ENCODE assay signal across 1 cellular context in genomic region chr19:2415281-2415972, GRCh38.
TF ChIP-seq lines count a peak whose summit lies in the region.

No MANE protein-coding gene starts in this region.

TF ChIP-seq in K562, 482 proteins besides CTCF, POLR2A, EP300 and RAD21:
- TF ChIP-seq ZNF282 (CRISPR knock-in tag; IDR thresholded peaks at IDR 0.05) (no peak), ZNF165 (CRISPR knock-in tag; IDR thresholded peaks at IDR 0.05; ENCODE audit: borderline replicate concordance) (no peak), ZNF134 (CRISPR knock-in tag; conservative IDR thresholded peaks at IDR 0.05) (no peak), ZNF830 (CRISPR knock-in tag; IDR thresholded peaks at IDR 0.05) (no peak), POLR2AphosphoS2 (IDR thresholded peaks at IDR 0.05; ENCODE audit: low read length) (peak; percentile 69; the same call in 1 of the 2 replicates), CBFA2T2 (conservative IDR thresholded peaks at IDR 0.05) (no peak), ZNF778 (CRISPR knock-in tag; IDR thresholded peaks at IDR 0.05) (no peak), ZNF444 (CRISPR knock-in tag; IDR thresholded peaks at IDR 0.05) (no peak), USF2 (CRISPR knock-in tag; IDR thresholded peaks at IDR 0.05) (no peak), MNT (conservative IDR thresholded peaks at IDR 0.05) (no peak), ADNP (tag; IDR thresholded peaks at IDR 0.05) (no peak), SMARCA5 (IDR thresholded peaks at IDR 0.05) (0 out of 2 replicates have a peak, but pooled peaks have one; percentile 40), ZNF41 (CRISPR knock-in tag; conservative IDR thresholded peaks at IDR 0.05) (no peak), ZNF140 (CRISPR knock-in tag; IDR thresholded peaks at IDR 0.05) (no peak), AFF1 (IDR thresholded peaks at IDR 0.05; ENCODE audit: low read depth in 1 of 2, partially characterized antibody in 2 of 2) (no peak), EZH2 (IDR thresholded peaks at IDR 0.05; ENCODE audit: borderline replicate concordance, low read depth, low read length) (no peak), SAFB2 (IDR thresholded peaks at IDR 0.05; ENCODE audit: borderline replicate concordance, low read depth, low read length, severe bottlenecking) (no peak), ZEB2 (IDR thresholded peaks at IDR 0.05) (no peak), SUPT5H (IDR thresholded peaks at IDR 0.05) (peak; percentile 21; the same call in 1 of the 2 replicates), ELF2 (CRISPR knock-in tag; IDR thresholded peaks at IDR 0.05) (no peak), BCOR (IDR thresholded peaks at IDR 0.05) (peak; percentile 40; the same call in 1 of the 2 replicates), SIX5 (IDR thresholded peaks at IDR 0.05; ENCODE audit: borderline replicate concordance in 1 of 2, insufficient read depth in 1 of 2, low read depth in 1 of 2, low read length in 2 of 2) (0 out of 4 replicates have a peak, but pooled peaks of 1 of the 2 experiments have one; percentile 3), SP1 (CRISPR knock-in tag; IDR thresholded peaks at IDR 0.05) (no peak), HDAC2 (IDR thresholded peaks at IDR 0.05) (no peak), TFAM (CRISPR knock-in tag; conservative IDR thresholded peaks at IDR 0.05) (no peak), ZSCAN29 (IDR thresholded peaks at IDR 0.05) (no peak), FIP1L1 (IDR thresholded peaks at IDR 0.05; ENCODE audit: low read depth, low read length, poor library complexity, severe bottlenecking) (peak; percentile 9), PYGO2 (tag; IDR thresholded peaks at IDR 0.05) (no peak), TEAD4 (IDR thresholded peaks at IDR 0.05; ENCODE audit: low read length) (no peak), TEAD4 (CRISPR knock-in tag; IDR thresholded peaks at IDR 0.05; ENCODE audit: borderline replicate concordance) (no peak), DPF2 (IDR thresholded peaks at IDR 0.05) (no peak), RFX5 (IDR thresholded peaks at IDR 0.05; ENCODE audit: low read depth, low read length) (no peak), HMGN3 (IDR thresholded peaks at IDR 0.05; ENCODE audit: borderline replicate concordance, extremely low read depth, insufficient read length, low read depth, low read length) (no peak), NONO (IDR thresholded peaks at IDR 0.05; ENCODE audit: low read depth in 2 of 2, low read length in 1 of 2) (no peak), ZNF436 (CRISPR knock-in tag; IDR thresholded peaks at IDR 0.05) (peak; percentile 76), BACH1 (tag; IDR thresholded peaks at IDR 0.05) (no peak), ZNF253 (CRISPR knock-in tag; conservative IDR thresholded peaks at IDR 0.05) (no peak), NCOA4 (IDR thresholded peaks at IDR 0.05; ENCODE audit: partially characterized antibody) (no peak), ZNF384 (IDR thresholded peaks at IDR 0.05; ENCODE audit: low read depth, low read length) (no peak), EWSR1 (IDR thresholded peaks at IDR 0.05; ENCODE audit: borderline replicate concordance, low read depth, partially characterized antibody) (no peak), ZNF518B (CRISPR knock-in tag; IDR thresholded peaks at IDR 0.05) (no peak), ZC3H8 (IDR thresholded peaks at IDR 0.05) (no peak), POLR3A (IDR thresholded peaks at IDR 0.05; ENCODE audit: borderline replicate concordance, extremely low read depth, insufficient read depth, insufficient read length) (no peak), GTF3C2 (IDR thresholded peaks at IDR 0.05; ENCODE audit: borderline replicate concordance, extremely low read depth, insufficient read length) (peak; percentile 20), ZFP36 (IDR thresholded peaks at IDR 0.05; ENCODE audit: low read depth, low read length, partially characterized antibody) (peak; percentile 97), ZNF717 (CRISPR knock-in tag; IDR thresholded peaks at IDR 0.05) (no peak), ZBTB26 (CRISPR knock-in tag; IDR thresholded peaks at IDR 0.05) (no peak), ZNF699 (CRISPR knock-in tag; IDR thresholded peaks at IDR 0.05; ENCODE audit: insufficient replicate concordance) (no peak), SNRNP70 (optimal IDR thresholded peaks at IDR 0.05; ENCODE audit: low read depth, low read length) (no peak), NFRKB (IDR thresholded peaks at IDR 0.05; ENCODE audit: low read depth) (no peak), POLR2G (IDR thresholded peaks at IDR 0.05; ENCODE audit: low read depth, low read length) (peak; percentile 76)
- TF ChIP-seq, protein P1, sequence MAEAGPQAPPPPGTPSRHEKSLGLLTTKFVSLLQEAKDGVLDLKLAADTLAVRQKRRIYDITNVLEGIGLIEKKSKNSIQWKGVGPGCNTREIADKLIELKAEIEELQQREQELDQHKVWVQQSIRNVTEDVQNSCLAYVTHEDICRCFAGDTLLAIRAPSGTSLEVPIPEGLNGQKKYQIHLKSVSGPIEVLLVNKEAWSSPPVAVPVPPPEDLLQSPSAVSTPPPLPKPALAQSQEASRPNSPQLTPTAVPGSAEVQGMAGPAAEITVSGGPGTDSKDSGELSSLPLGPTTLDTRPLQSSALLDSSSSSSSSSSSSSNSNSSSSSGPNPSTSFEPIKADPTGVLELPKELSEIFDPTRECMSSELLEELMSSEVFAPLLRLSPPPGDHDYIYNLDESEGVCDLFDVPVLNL (CRISPR knock-in tag; IDR thresholded peaks at IDR 0.05; ENCODE audit: low read depth) = no peak
- TF ChIP-seq, protein P2, sequence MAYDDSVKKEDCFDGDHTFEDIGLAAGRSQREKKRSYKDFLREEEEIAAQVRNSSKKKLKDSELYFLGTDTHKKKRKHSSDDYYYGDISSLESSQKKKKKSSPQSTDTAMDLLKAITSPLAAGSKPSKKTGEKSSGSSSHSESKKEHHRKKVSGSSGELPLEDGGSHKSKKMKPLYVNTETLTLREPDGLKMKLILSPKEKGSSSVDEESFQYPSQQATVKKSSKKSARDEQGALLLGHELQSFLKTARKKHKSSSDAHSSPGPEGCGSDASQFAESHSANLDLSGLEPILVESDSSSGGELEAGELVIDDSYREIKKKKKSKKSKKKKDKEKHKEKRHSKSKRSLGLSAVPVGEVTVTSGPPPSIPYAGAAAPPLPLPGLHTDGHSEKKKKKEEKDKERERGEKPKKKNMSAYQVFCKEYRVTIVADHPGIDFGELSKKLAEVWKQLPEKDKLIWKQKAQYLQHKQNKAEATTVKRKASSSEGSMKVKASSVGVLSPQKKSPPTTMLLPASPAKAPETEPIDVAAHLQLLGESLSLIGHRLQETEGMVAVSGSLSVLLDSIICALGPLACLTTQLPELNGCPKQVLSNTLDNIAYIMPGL (CRISPR knock-in tag; IDR thresholded peaks at IDR 0.05) = no peak
- TF ChIP-seq, protein P3, sequence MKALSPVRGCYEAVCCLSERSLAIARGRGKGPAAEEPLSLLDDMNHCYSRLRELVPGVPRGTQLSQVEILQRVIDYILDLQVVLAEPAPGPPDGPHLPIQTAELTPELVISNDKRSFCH (CRISPR knock-in tag; IDR thresholded peaks at IDR 0.05) = no peak
- TF ChIP-seq, protein P3 (tag; IDR thresholded peaks at IDR 0.05) = no peak
